In the genomic region with DNA sequence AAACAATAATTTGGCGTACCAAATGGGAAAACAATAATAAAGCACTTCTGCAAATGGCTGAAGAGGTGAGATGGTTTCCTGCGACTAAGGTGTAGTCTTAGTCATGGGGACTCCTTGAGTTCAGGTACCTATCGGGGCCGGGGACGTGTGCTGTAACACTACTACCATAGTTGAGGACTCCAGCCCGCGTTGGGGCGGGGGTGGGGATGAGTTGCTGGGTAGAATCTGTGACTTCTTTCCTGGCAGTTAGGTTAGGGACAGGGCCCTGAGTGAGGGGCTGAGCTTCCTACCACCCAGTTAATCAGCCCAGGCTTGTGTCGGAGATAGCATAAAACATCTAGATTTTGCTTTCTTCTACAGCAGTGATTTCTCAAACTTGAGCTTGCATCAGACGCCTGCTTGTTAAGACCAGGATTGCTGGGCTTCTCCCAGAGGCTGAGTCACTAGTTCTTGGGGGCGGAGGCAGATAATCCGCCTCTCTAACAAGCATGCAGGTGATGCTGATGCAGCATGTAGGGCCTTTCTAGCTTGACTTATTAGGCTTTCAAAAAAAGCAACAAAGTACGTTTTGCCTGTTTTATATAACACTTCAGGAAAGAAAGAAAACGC, we compare ENCODE assay signal across 10 cellular contexts. TPM values are rescaled to one million over a fixed set of nuclear protein-coding genes. Genes with fewer than 3 reads are reported as not detected.
DNase-seq lines count a peak whose midpoint lies in the region; ATAC-seq and TF ChIP-seq lines count a peak whose summit lies in the region.
"Had no signal": no experiment of that assay in that cellular context is flagged by ENCODE, and none has a peak within 500 bp of the region (broad histone marks: within the 10 kb centered on the region; RNA-seq: fewer than 3 reads in every experiment).

No MANE protein-coding gene starts in this region.

- BruUV-seq in PC-9 (replicated peaks; lab: Mats Ljungman, UMichigan): no TSS peak

- no peak overlapping the region for H3K4me2 ChIP-seq in SK-N-SH
- H3K4me2 ChIP-seq in PC-9: no peak overlapping the region

- 88% methylated on average over 13 of the region's 14 CpGs for WGBS in SK-N-SH (ENCODE audit: low lambda C conversion rate)

- H3K9me3 ChIP-seq in SK-N-SH: no peaks in the 10 kb centered on the region
- H3K9me3 ChIP-seq in PC-9 (ENCODE audit: insufficient read depth, low read depth): no peaks in the 10 kb centered on the region

- H3K4me3 ChIP-seq in SK-N-SH (ENCODE audit: low read depth in 2 of 2, low read length in 1 of 2) (no peak overlapping the region), PC-9 (no peak overlapping the region)
- H3K4me3 ChIP-seq: skin epidermis had no signal

- H3K79me2 ChIP-seq in SK-N-SH (ENCODE audit: insufficient read depth) (no peaks in the 10 kb centered on the region), PC-9 (ENCODE audit: low read depth) (no peaks in the 10 kb centered on the region)

- no peak overlapping the region for H3K9ac ChIP-seq in SK-N-SH

- H3K9me2 ChIP-seq in SK-N-SH (no peaks in the 10 kb centered on the region), PC-9 (ENCODE audit: insufficient read depth) (no peaks in the 10 kb centered on the region)

- peak overlapping the region in 1 of 2 experiments; percentile 87; a peak in 1 of 4 replicates for H3K27ac ChIP-seq in SK-N-SH (ENCODE audit: low read depth in 2 of 2, low read length in 1 of 2)
- peak overlapping the region; percentile 39; the same call in 1 of the 2 replicates for H3K27ac ChIP-seq in PC-9

- peaks cover 31% of the 10 kb centered on the region for H3F3A ChIP-seq in SK-N-SH (replicated peaks; ENCODE audit: insufficient read depth)
- peaks cover 25% of the 10 kb centered on the region; the same call in 1 of the 2 replicates for H3F3A ChIP-seq in PC-9 (ENCODE audit: insufficient read depth, low read depth)

- H4K20me1 ChIP-seq in SK-N-SH (ENCODE audit: insufficient read depth) (peaks cover 20% of the 10 kb centered on the region; the same call in 1 of the 2 replicates), PC-9 (ENCODE audit: insufficient read depth) (peaks cover 4% of the 10 kb centered on the region; the same call in 1 of the 2 replicates)

- DNase-seq in SK-N-SH (no peak), PC-9 (peak in 1 of 2 experiments; percentile 43), putamen (ENCODE audit: low spot score) (peak; percentile 53), epidermal melanocyte (ENCODE audit: insufficient read length, low spot score) (no peak), NCI-H1048 (lab: John Stamatoyannopoulos, UW) (no peak)
- DNase-seq: NCI-H1417 had no signal

- H3K4me1 ChIP-seq in SK-N-SH (ENCODE audit: control insufficient read depth in 1 of 2, insufficient read depth in 2 of 2, low read depth in 1 of 2, low read length in 1 of 2) (peaks cover 3 to 22% of the 10 kb centered on the region in 2 experiments; a peak in 3 of 4 replicates), PC-9 (replicated peaks; ENCODE audit: insufficient read depth) (no peaks in the 10 kb centered on the region)

- ATAC-seq in SK-N-SH treated with all-trans-retinoic acid at 6 μM for 48 hours: peak; percentile 16; the same call in 2 of the 3 replicates
- peak; percentile 86 for ATAC-seq in esophagus mucosa
- no peak for ATAC-seq in HG03432 (IDR thresholded peaks at IDR 0.05; ENCODE audit: unreplicated experiment)

- intact Hi-C loops in PC-9 (cut with micrococcal nuclease; ENCODE audit: unreplicated experiment): no loop called here

- POLR2A ChIA-PET in SK-N-SH (lab: Yijun Ruan, JAX): no interaction called here
- POLR2A ChIA-PET in PC-9 (lab: Charles Lee; ENCODE audit: unreplicated experiment): no interaction called here

- TF ChIP-seq EP300 in SK-N-SH (IDR thresholded peaks at IDR 0.05; ENCODE audit: borderline replicate concordance in 1 of 2, low read depth in 1 of 2, low read length in 1 of 2): no peak

- H3K36me3 ChIP-seq in SK-N-SH (replicated peaks in 1 of 2; ENCODE audit: control insufficient read depth in 1 of 2, insufficient read depth in 2 of 2, low read length in 1 of 2): peaks cover 53 to 76% of the 10 kb centered on the region in 2 experiments
- H3K36me3 ChIP-seq in PC-9 (ENCODE audit: low read depth): no peaks in the 10 kb centered on the region; the same call in 1 of the 2 replicates

- TF ChIP-seq RAD21 in SK-N-SH (IDR thresholded peaks at IDR 0.05; ENCODE audit: low read length): no peak

- TF ChIP-seq CTCF in SK-N-SH (IDR thresholded peaks at IDR 0.05): no peak
- no peak for TF ChIP-seq CTCF in PC-9 (conservative IDR thresholded peaks at IDR 0.05)

- H3K27me3 ChIP-seq in SK-N-SH (ENCODE audit: insufficient read depth) (no peaks in the 10 kb centered on the region), PC-9 (ENCODE audit: insufficient read depth, low read depth) (no peaks in the 10 kb centered on the region)

- H2AFZ ChIP-seq in SK-N-SH (ENCODE audit: low read depth): no peak overlapping the region
- H2AFZ ChIP-seq in PC-9: no peak overlapping the region

- CTCF ChIA-PET in SK-N-SH (lab: Yijun Ruan, JAX) (interaction anchor here (1.3 to 4.5 kb wide), 3 partner anchors 12 to 43 kb away, joined by 3 to 24 read pairs (median 6); no protein-coding TSS in a partner anchor), PC-9 (lab: Charles Lee) (no interaction called here)

TF ChIP-seq in SK-N-SH treated with all-trans-retinoic acid at 6 μM for 48 hours, 23 proteins besides CTCF, POLR2A, EP300 and RAD21 (continues in another document):
- TF ChIP-seq, protein P1, sequence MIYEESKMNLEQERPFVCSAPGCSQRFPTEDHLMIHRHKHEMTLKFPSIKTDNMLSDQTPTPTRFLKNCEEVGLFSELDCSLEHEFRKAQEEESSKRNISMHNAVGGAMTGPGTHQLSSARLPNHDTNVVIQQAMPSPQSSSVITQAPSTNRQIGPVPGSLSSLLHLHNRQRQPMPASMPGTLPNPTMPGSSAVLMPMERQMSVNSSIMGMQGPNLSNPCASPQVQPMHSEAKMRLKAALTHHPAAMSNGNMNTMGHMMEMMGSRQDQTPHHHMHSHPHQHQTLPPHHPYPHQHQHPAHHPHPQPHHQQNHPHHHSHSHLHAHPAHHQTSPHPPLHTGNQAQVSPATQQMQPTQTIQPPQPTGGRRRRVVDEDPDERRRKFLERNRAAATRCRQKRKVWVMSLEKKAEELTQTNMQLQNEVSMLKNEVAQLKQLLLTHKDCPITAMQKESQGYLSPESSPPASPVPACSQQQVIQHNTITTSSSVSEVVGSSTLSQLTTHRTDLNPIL (CRISPR knock-in tag; IDR thresholded peaks at IDR 0.05; ENCODE audit: low read depth): no peak
- TF ChIP-seq BACH2 (CRISPR knock-in tag; IDR thresholded peaks at IDR 0.05; ENCODE audit: borderline replicate concordance) (no peak), TCF4 (CRISPR knock-in tag; IDR thresholded peaks at IDR 0.05; ENCODE audit: borderline replicate concordance) (no peak), ZNF565 (CRISPR knock-in tag; conservative IDR thresholded peaks at IDR 0.05; ENCODE audit: low read depth) (no peak), OSR1 (CRISPR knock-in tag; IDR thresholded peaks at IDR 0.05) (no peak)

TF ChIP-seq in SK-N-SH, 30 proteins besides CTCF, POLR2A, EP300 and RAD21:
- no peak for TF ChIP-seq SMC3 (IDR thresholded peaks at IDR 0.05; ENCODE audit: low read depth, low read length)

RNA-seq across cellular contexts. Expression of a gene that starts 30.2 kb away (rescaled TPM):
- 172 and 198 TPM in 2 replicates for polyA plus RNA-seq in SK-N-SH (2012; rRNA removed)
- polyA plus RNA-seq in SK-N-SH (2012; cell fraction: cytosol; rRNA removed): 195 and 207 TPM in 2 replicates
- 166 and 203 TPM in 2 replicates for polyA plus RNA-seq in SK-N-SH (2012; cell fraction: nucleus; rRNA removed)
- total RNA-seq in PC-9 (2021): 152 and 197 TPM in 2 replicates
- 72.5 TPM for total RNA-seq in esophagus mucosa

RNA-seq across cellular contexts. Expression of a gene that starts 53.7 kb away (rescaled TPM):
- polyA plus RNA-seq in SK-N-SH (2012; rRNA removed): 12.1 and 16.6 TPM in 2 replicates
- 15.5 and 17.7 TPM in 2 replicates for polyA plus RNA-seq in SK-N-SH (2012; cell fraction: cytosol; rRNA removed)
- polyA plus RNA-seq in SK-N-SH (2012; cell fraction: nucleus; rRNA removed): 14.6 and 28.0 TPM in 2 replicates
- total RNA-seq in PC-9 (2021) (12.6 and 17.4 TPM in 2 replicates), esophagus mucosa (8.5 TPM)
